8 cellular contexts compared by ENCODE assay signal in genomic region chr11:64885367-64886286, GRCh38. TPM values are rescaled to one million over a fixed set of nuclear protein-coding genes. Genes with fewer than 3 reads are reported as not detected.
DNase-seq lines count a peak whose midpoint lies in the region; ATAC-seq and TF ChIP-seq lines count a peak whose summit lies in the region.

No MANE protein-coding gene starts in this region.

- peak overlapping the region; percentile 39 to 59 for H3K27ac Mint-ChIP-seq in natural killer cell

- H3K27me3 Mint-ChIP-seq in natural killer cell (ENCODE audit: low read depth in 2 of 2), result no peaks in the 10 kb centered on the region

- intact Hi-C loops in natural killer cell (cut with micrococcal nuclease) (no loop called here), left cardiac atrium (cut with DNase I) (no loop called here)

- H3K9me3 Mint-ChIP-seq in natural killer cell, result no peaks in the 10 kb centered on the region

- H3K36me3 Mint-ChIP-seq in natural killer cell, result no peaks in the 10 kb centered on the region

- peaks cover 21 to 30% of the 10 kb centered on the region in 2 donors for H3K4me1 Mint-ChIP-seq in natural killer cell

- in situ Hi-C loops in astrocyte of the spinal cord (cut with HindIII; ENCODE audit: low sequenced_read_pairs), result no loop called here

- ATAC-seq in natural killer cell (peak in 1 of 3 donors; percentile 64), GM21717 (IDR thresholded peaks at IDR 0.05; ENCODE audit: unreplicated experiment) (no peak), left cardiac atrium (no peak)

- no peak overlapping the region for H3K4me3 Mint-ChIP-seq in natural killer cell

- H3K4me3 ChIP-seq in astrocyte of the spinal cord (ENCODE audit: low read depth, low read length), result no peak overlapping the region

- TF ChIP-seq CTCF in astrocyte of the spinal cord (IDR thresholded peaks at IDR 0.05; ENCODE audit: low read depth, low read length) (no peak), natural killer cell (IDR thresholded peaks at IDR 0.05) (no peak)

- DNase-seq in DMS53 treated with DMSO at 0.1 percent for 48 hours (lab: John Stamatoyannopoulos, UW; ENCODE audit: unreplicated experiment), result peak; percentile 79
- DNase-seq in NOMO-1 treated with DMSO at 0.1 percent for 48 hours (lab: John Stamatoyannopoulos, UW; ENCODE audit: unreplicated experiment), result peak; percentile 95
- DNase-seq in astrocyte of the spinal cord (ENCODE audit: low read depth, low spot score), result peak; percentile 58
- DNase-seq in natural killer cell, result no peak
- DNase-seq in NK-92 (lab: John Stamatoyannopoulos, UW; ENCODE audit: unreplicated experiment), result no peak
- DNase-seq in HuH-7 (ENCODE audit: low spot score), result no peak
- no peak for DNase-seq in left cardiac atrium

RNA-seq across cellular contexts. Expression of gene EHD1, which starts 7.2 kb away (rescaled TPM):
- 100 to 1,000 TPM; 218 to 246 (median 225) TPM for total RNA-seq in natural killer cell
- total RNA-seq in left cardiac atrium, result 10 to 100 TPM; 36.6 to 43.1 TPM

RNA-seq across cellular contexts. Expression of gene ATG2A, which starts 31.4 kb away (rescaled TPM):
- total RNA-seq in natural killer cell, result 100 to 1,000 TPM; 165 to 321 (median 259) TPM
- 10 to 100 TPM; 12.3 to 14.6 TPM for total RNA-seq in left cardiac atrium

RNA-seq across cellular contexts. Expression of gene PPP2R5B, which starts 38.9 kb away (rescaled TPM):
- 10 to 100 TPM; 27.8 to 31.5 (median 28.5) TPM for total RNA-seq in natural killer cell
- 10 to 100 TPM; 17.9 to 20.5 TPM for total RNA-seq in left cardiac atrium

RNA-seq across cellular contexts. Expression of gene CDC42BPG, which starts 41.2 kb away (rescaled TPM):
- total RNA-seq in natural killer cell, result 10 to 100 TPM in 2 of 3 donors, 1 to 10 TPM in 1; 8.2 to 12.7 (median 10.7) TPM
- total RNA-seq in left cardiac atrium, result under 1 TPM; 0.55 to 0.65 TPM

RNA-seq across cellular contexts. Expression of gene GPHA2, which starts 50.1 kb away (rescaled TPM):
- not detected for total RNA-seq in natural killer cell
- not detected for total RNA-seq in left cardiac atrium

Comparison
In these comparisons a context has a peak if more than half of its experiments do, and no peak if none do; other contexts are left out.
1. DNase-seq: peak in DMS53 treated with DMSO at 0.1 percent for 48 hours (single experiment), NOMO-1 treated with DMSO at 0.1 percent for 48 hours (single experiment) and astrocyte of the spinal cord (single experiment); none in natural killer cell (single experiment), NK-92 (single experiment), HuH-7 (single experiment) and left cardiac atrium (single experiment).
2. RNA of gene EHD1, which starts 7.2 kb away (total RNA-seq): 218 to 246 TPM in natural killer cell; 36.6 to 43.1 TPM in left cardiac atrium; every median in the first group is over 4 times any median in the second.
3. RNA of gene ATG2A, which starts 31.4 kb away (total RNA-seq): 165 to 321 TPM in natural killer cell; 12.3 to 14.6 TPM in left cardiac atrium; every median in the first group is over 10 times any median in the second.